In the genomic region with DNA sequence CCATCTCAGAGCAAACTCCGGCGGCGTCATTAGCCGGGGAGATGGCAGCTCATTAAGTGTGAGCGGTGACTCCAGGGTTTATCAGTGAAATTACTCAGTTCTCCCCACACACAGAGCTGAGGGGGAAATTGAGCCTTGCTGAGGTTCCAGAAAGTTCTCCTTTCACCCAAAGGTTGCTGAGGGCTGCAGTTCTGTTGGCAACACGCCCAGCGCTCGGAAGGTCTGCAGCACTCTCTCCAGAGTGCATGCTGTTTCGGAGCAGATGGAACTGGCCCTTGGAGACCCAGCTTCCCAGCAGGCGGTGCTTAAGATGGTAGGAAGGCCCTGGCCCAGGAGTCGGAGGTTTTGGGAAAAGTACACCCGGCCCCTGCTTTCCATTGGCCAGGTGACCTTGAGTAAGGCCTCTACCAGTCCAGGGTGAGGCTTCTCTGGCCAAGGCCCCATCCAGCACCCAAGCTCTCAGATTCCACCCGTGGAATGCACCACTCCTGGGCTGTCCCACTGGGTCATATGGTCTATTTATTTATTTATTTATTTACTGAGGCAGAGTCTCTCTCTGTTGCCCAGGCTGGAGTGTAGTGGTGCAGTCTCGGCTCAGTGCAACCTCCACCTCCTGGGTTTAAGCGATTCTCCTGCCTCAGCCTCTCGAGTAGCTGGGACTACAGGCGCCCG, we compare ENCODE assay signal across 15 cellular contexts.
DNase-seq lines count a peak whose midpoint lies in the region; ATAC-seq and TF ChIP-seq lines count a peak whose summit lies in the region.
"Had no signal": no experiment of that assay in that cellular context is flagged by ENCODE, and none has a peak within 500 bp of the region (broad histone marks: within the 10 kb centered on the region; RNA-seq: fewer than 3 reads in every experiment).

No MANE protein-coding gene starts in this region.

- H3K36me3 ChIP-seq in mucosa of descending colon (ENCODE audit: low read depth) (no peaks in the 10 kb centered on the region), GM23248 (ENCODE audit: low read depth) (no peaks in the 10 kb centered on the region)
- H3K36me3 ChIP-seq: cardiac muscle cell had no signal

- H3K27ac ChIP-seq in GM23248 = no peak overlapping the region
- H3K27ac ChIP-seq: cardiac muscle cell had no signal

- H3F3A ChIP-seq in GM23248 (ENCODE audit: insufficient read depth) = peaks cover 3% of the 10 kb centered on the region; the same call in 1 of the 2 replicates

- H3K9me3 ChIP-seq in mucosa of descending colon (no peaks in the 10 kb centered on the region), GM23248 (ENCODE audit: low read depth) (no peaks in the 10 kb centered on the region)

- H3K9ac ChIP-seq in GM23248 = no peak overlapping the region

- H3K4me3 ChIP-seq in fibroblast of pulmonary artery (replicated peaks; ENCODE audit: low read depth, low read length) (no peak overlapping the region), mucosa of descending colon (no peak overlapping the region), GM23248 (no peak overlapping the region)
- H3K4me3 ChIP-seq: cardiac muscle cell had no signal

- H3K79me2 ChIP-seq in GM23248 (ENCODE audit: insufficient read depth) = peaks cover 82% of the 10 kb centered on the region

- no peak overlapping the region for H3K4me2 ChIP-seq in GM23248 (ENCODE audit: unreplicated experiment)

- 95 to 96% methylated on average over 18 of the region's 18 CpGs for WGBS in GM23248 (ENCODE audit: low coverage in 1 of 2, low lambda C conversion rate in 2 of 2, missing lambda C conversion rate in 2 of 2), 2 experiments

- H2AFZ ChIP-seq in GM23248 = no peak overlapping the region

- intact Hi-C loops in Right ventricle myocardium superior (cut with DNase I) = loop anchor here (10.0 kb wide), 1 partner anchor 435 kb away; no protein-coding TSS in a partner anchor
- intact Hi-C loops in cardiac septum (cut with DNase I) = loop anchor here (10.0 kb wide), 1 partner anchor 435 kb away; no protein-coding TSS in a partner anchor
- intact Hi-C loops in mucosa of descending colon (cut with DNase I, micrococcal nuclease) = no loop called here

- peak; percentile 34 for ATAC-seq in Right ventricle myocardium superior (ENCODE audit: poor library complexity)
- peak; percentile 10 for ATAC-seq in mucosa of descending colon
- no peak for ATAC-seq in HG03520 (IDR thresholded peaks at IDR 0.05; ENCODE audit: unreplicated experiment)
- ATAC-seq in GM18517 (IDR thresholded peaks at IDR 0.05; ENCODE audit: unreplicated experiment) = no peak

- TF ChIP-seq CTCF in fibroblast of pulmonary artery (IDR thresholded peaks at IDR 0.05; ENCODE audit: low read length, missing control alignments) (no peak), mucosa of descending colon (IDR thresholded peaks at IDR 0.05) (no peak)

- H4K20me1 ChIP-seq in GM23248 (ENCODE audit: insufficient read depth) = no peaks in the 10 kb centered on the region; the same call in 1 of the 2 replicates

- H3K4me1 ChIP-seq in mucosa of descending colon (ENCODE audit: low read depth) (no peaks in the 10 kb centered on the region), GM23248 (ENCODE audit: insufficient read depth) (no peaks in the 10 kb centered on the region)

- no peaks in the 10 kb centered on the region for H3K9me2 ChIP-seq in GM23248 (ENCODE audit: insufficient read depth)

- DNase-seq in Right ventricle myocardium superior (peak; percentile 82), cardiac septum (ENCODE audit: low spot score) (no peak), fibroblast of pulmonary artery (ENCODE audit: low read depth) (peak; percentile 31), mucosa of descending colon (peak in 1 of 3 donors; percentile 36), GM23248 (no peak), NCI-H146 (lab: John Stamatoyannopoulos, UW) (no peak)
- DNase-seq: activated T-cell treated with anti-CD3 and anti-CD28 coated beads for 4 hours; CD8-positive, alpha-beta memory T cell; effector memory CD4-positive, alpha-beta T cell; NCI-H187; stimulated activated CD4-positive, alpha-beta T cell treated with anti-CD3 and anti-CD28 coated beads, Interleukin-4, amount 100 ng/mL, for 24 hours; T-helper 2 cell had no signal

- in situ Hi-C loops in GM23248 (cut with MboI) = no loop called here

- H3K27me3 ChIP-seq in GM23248 (replicated peaks; ENCODE audit: insufficient read depth) = no peaks in the 10 kb centered on the region
- H3K27me3 ChIP-seq: cardiac muscle cell had no signal

Comparison
In these comparisons a context has a peak if more than half of its experiments do, and no peak if none do; other contexts are left out.
1. DNase-seq: peak in Right ventricle myocardium superior (single experiment) and fibroblast of pulmonary artery (single experiment); none in cardiac septum (single experiment), GM23248 (single experiment) and NCI-H146 (single experiment).
2. ATAC-seq: peak in Right ventricle myocardium superior (single experiment) and mucosa of descending colon (single experiment); none in HG03520 (single experiment) and GM18517 (single experiment).
3. intact Hi-C loops: an anchor here in Right ventricle myocardium superior (10.0 kb wide) and cardiac septum (10.0 kb wide); none called in mucosa of descending colon.